2 cellular contexts compared by ENCODE assay signal in the genomic region with DNA sequence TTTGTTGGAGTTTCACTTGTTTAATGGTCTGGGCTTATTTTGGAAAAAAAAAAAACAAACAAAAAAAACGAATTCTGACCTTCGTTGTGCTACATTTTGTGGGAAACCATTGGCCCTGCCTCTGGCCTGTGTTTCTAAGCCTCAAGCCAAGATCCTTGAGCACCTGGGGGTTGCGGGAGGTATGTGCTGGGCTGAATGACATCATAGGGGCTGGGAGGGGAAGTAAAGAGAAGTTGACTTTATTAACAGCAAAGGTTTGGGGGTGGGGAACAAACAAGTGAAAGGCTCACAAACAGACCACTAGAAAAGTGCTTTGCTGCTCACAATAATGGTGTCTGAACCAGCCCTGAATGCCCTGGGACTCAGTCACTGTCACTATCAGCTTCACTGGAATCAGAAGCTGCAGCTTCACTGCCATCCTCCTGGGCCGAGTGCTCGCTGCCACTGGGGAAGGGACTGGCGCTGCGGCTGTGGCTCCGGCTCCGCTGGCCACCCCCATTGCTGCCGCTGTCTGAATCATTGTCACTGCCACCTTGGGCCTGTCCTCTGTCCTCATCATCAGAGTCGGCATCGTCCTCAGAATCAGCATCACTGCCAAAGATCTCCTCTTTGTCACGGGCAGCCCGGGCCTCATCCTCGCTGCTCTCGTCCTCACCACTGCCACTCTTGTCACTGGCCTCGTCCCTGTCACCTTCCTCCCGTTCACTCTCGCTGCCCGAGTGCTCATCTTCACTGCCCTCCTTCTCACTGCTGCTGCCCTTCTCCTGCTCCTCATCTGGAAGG.
A peak's percentile ranks its signal among the peaks of the same experiment; 100 is the strongest.
TF ChIP-seq lines count a peak whose summit lies in the region.

No MANE protein-coding gene starts in this region.

TF ChIP-seq in HEK293, 187 proteins besides CTCF, POLR2A, EP300 and RAD21 (continues in another document):
- no peak for TF ChIP-seq ZNF488 (tag by site-specific recombination; IDR thresholded peaks at IDR 0.05)
- TF ChIP-seq, protein P1, sequence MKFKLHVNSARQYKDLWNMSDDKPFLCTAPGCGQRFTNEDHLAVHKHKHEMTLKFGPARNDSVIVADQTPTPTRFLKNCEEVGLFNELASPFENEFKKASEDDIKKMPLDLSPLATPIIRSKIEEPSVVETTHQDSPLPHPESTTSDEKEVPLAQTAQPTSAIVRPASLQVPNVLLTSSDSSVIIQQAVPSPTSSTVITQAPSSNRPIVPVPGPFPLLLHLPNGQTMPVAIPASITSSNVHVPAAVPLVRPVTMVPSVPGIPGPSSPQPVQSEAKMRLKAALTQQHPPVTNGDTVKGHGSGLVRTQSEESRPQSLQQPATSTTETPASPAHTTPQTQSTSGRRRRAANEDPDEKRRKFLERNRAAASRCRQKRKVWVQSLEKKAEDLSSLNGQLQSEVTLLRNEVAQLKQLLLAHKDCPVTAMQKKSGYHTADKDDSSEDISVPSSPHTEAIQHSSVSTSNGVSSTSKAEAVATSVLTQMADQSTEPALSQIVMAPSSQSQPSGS (tag by site-specific recombination; IDR thresholded peaks at IDR 0.05; ENCODE audit: low read depth), result peak; percentile 77
- TF ChIP-seq ZNF10 (tag by site-specific recombination; IDR thresholded peaks at IDR 0.05), result 0 out of 2 replicates have a peak, but pooled peaks have one; percentile 47
- TF ChIP-seq ZFP41 (tag by site-specific recombination; IDR thresholded peaks at IDR 0.05; ENCODE audit: borderline replicate concordance), result no peak
- peak; percentile 13; the same call in 1 of the 2 replicates for TF ChIP-seq ZBTB10 (tag by site-specific recombination; IDR thresholded peaks at IDR 0.05)
- TF ChIP-seq ZEB2 (tag by site-specific recombination; IDR thresholded peaks at IDR 0.05), result no peak
- TF ChIP-seq KLF17 (tag by site-specific recombination; IDR thresholded peaks at IDR 0.05), result no peak
- TF ChIP-seq ZNF214 (tag by site-specific recombination; IDR thresholded peaks at IDR 0.05; ENCODE audit: borderline replicate concordance), result no peak
- TF ChIP-seq ZNF560 (tag by site-specific recombination; IDR thresholded peaks at IDR 0.05; ENCODE audit: borderline replicate concordance), result no peak
- TF ChIP-seq ZNF510 (tag by site-specific recombination; IDR thresholded peaks at IDR 0.05; ENCODE audit: insufficient replicate concordance), result no peak
- 0 out of 2 replicates have a peak, but pooled peaks have one; percentile 16 for TF ChIP-seq ZBTB6 (tag by site-specific recombination; IDR thresholded peaks at IDR 0.05)
- peak; percentile 69; the same call in 1 of the 2 replicates for TF ChIP-seq ZNF600 (tag by site-specific recombination; IDR thresholded peaks at IDR 0.05)
- peak; percentile 49 for TF ChIP-seq ZBTB17 (tag by site-specific recombination; IDR thresholded peaks at IDR 0.05)
- TF ChIP-seq ZNF629 (tag by site-specific recombination; IDR thresholded peaks at IDR 0.05), result peak; percentile 82
- no peak for TF ChIP-seq ZBTB20 (tag by site-specific recombination; IDR thresholded peaks at IDR 0.05)
- peak; percentile 93 for TF ChIP-seq PRDM1 (tag by site-specific recombination; IDR thresholded peaks at IDR 0.05)
- TF ChIP-seq MZF1 (tag by site-specific recombination; IDR thresholded peaks at IDR 0.05; ENCODE audit: borderline replicate concordance), result no peak
- TF ChIP-seq ZBTB21 (tag by site-specific recombination; IDR thresholded peaks at IDR 0.05), result peak; percentile 72; the same call in 1 of the 2 replicates

TF ChIP-seq in GM12878, 131 proteins besides CTCF, POLR2A, EP300 and RAD21:
- TF ChIP-seq MEF2B (IDR thresholded peaks at IDR 0.05; ENCODE audit: partially characterized antibody, poor library complexity, severe bottlenecking), result no peak
- TF ChIP-seq ZNF217 (IDR thresholded peaks at IDR 0.05), result no peak
- TF ChIP-seq BCLAF1 (IDR thresholded peaks at IDR 0.05), result no peak
- no peak for TF ChIP-seq E2F4 (IDR thresholded peaks at IDR 0.05; ENCODE audit: low read depth, low read length)
- TF ChIP-seq ZSCAN29 (IDR thresholded peaks at IDR 0.05), result no peak
- TF ChIP-seq JUND (IDR thresholded peaks at IDR 0.05; ENCODE audit: low read depth, low read length), result no peak
- no peak for TF ChIP-seq RCOR1 (conservative IDR thresholded peaks at IDR 0.05; ENCODE audit: low read depth, low read length)
- no peak for TF ChIP-seq NBN (IDR thresholded peaks at IDR 0.05)
- TF ChIP-seq ETV6 (conservative IDR thresholded peaks at IDR 0.05 in 1 of 2, IDR thresholded peaks at IDR 0.05 in 1 of 2; ENCODE audit: borderline replicate concordance in 1 of 2, low read depth in 1 of 2), result no peak
- TF ChIP-seq, protein P2, sequence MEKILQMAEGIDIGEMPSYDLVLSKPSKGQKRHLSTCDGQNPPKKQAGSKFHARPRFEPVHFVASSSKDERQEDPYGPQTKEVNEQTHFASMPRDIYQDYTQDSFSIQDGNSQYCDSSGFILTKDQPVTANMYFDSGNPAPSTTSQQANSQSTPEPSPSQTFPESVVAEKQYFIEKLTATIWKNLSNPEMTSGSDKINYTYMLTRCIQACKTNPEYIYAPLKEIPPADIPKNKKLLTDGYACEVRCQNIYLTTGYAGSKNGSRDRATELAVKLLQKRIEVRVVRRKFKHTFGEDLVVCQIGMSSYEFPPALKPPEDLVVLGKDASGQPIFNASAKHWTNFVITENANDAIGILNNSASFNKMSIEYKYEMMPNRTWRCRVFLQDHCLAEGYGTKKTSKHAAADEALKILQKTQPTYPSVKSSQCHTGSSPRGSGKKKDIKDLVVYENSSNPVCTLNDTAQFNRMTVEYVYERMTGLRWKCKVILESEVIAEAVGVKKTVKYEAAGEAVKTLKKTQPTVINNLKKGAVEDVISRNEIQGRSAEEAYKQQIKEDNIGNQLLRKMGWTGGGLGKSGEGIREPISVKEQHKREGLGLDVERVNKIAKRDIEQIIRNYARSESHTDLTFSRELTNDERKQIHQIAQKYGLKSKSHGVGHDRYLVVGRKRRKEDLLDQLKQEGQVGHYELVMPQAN (conservative IDR thresholded peaks at IDR 0.05), result no peak
- no peak for TF ChIP-seq ZNF622 (IDR thresholded peaks at IDR 0.05)
